In genomic region chr18:7394041-7394440, GRCh38 we compare ENCODE assay signal across 7 cellular contexts.
"Had no signal": no experiment of that assay in that cellular context is flagged by ENCODE, and none has a peak within 500 bp of the region (broad histone marks: within the 10 kb centered on the region; RNA-seq: fewer than 3 reads in every experiment).

No MANE protein-coding gene starts in this region.

- DNase-seq: GOT3, H7, HFFc6, KBM-7 had no signal

- H3K27me3 Mint-ChIP-seq: IgD-negative memory B cell had no signal

- ATAC-seq: HCT116, HepG2 had no signal

- H3K4me3 Mint-ChIP-seq: HFFc6, IgD-negative memory B cell had no signal

- H3K9me3 Mint-ChIP-seq: HFFc6 had no signal

- H3K27ac Mint-ChIP-seq: HFFc6 had no signal
